Comparison of ENCODE assay signal across 27 cellular contexts in genomic region chr15:71153823-71154524, GRCh38. TPM values are rescaled to one million over a fixed set of nuclear protein-coding genes. Genes with fewer than 3 reads are reported as not detected.
DNase-seq lines count a peak whose midpoint lies in the region; ATAC-seq and TF ChIP-seq lines count a peak whose summit lies in the region.
"Had no signal": no experiment of that assay in that cellular context is flagged by ENCODE, and none has a peak within 500 bp of the region (broad histone marks: within the 10 kb centered on the region; RNA-seq: fewer than 3 reads in every experiment).

No MANE protein-coding gene starts in this region.

- H4K20me1 ChIP-seq in PC-3 (ENCODE audit: low read length) = no peaks in the 10 kb centered on the region

- BruUV-seq in PC-3 (replicated peaks; lab: Mats Ljungman, UMichigan) = no TSS peak

- no peaks in the 10 kb centered on the region for H3K27me3 ChIP-seq in PC-3 (ENCODE audit: low read length)
- H3K27me3 ChIP-seq: body of pancreas had no signal

- H3K4me1 Mint-ChIP-seq in endothelial cell (ENCODE audit: unreplicated experiment) = no peaks in the 10 kb centered on the region
- H3K4me1 Mint-ChIP-seq: activated naive CD8-positive, alpha-beta T cell treated with anti-CD3 and anti-CD28 coated beads, Interleukin-2, amount 10 ng/mL, durations not matched to agents 7 days and 5 days; immature natural killer cell; naive B cell had no signal

- H3K27me3 Mint-ChIP-seq in endothelial cell (ENCODE audit: unreplicated experiment) = peaks cover 2% of the 10 kb centered on the region
- H3K27me3 Mint-ChIP-seq: activated naive CD8-positive, alpha-beta T cell treated with anti-CD3 and anti-CD28 coated beads, Interleukin-2, amount 10 ng/mL, durations not matched to agents 7 days and 5 days; naive B cell had no signal

- H3K36me3 ChIP-seq in HEK293 (ENCODE audit: control insufficient read depth in 2 of 2, insufficient read depth in 1 of 2, low read length in 2 of 2) (no peaks in the 10 kb centered on the region; a peak in 1 of 3 replicates), PC-3 (ENCODE audit: low read depth, low read length) (peaks cover 23% of the 10 kb centered on the region)

- no peaks in the 10 kb centered on the region for H3K9me2 ChIP-seq in PC-3 (replicated peaks; ENCODE audit: low read length)

- CTCF ChIA-PET in HEK293 (lab: Yijun Ruan, JAX) = no interaction called here
- CTCF ChIA-PET in PC-3 (lab: Charles Lee) = no interaction called here

- intact Hi-C loops in PC-3 (cut with micrococcal nuclease) = no loop called here

- POLR2A ChIA-PET in HEK293 (lab: Yijun Ruan, JAX) = no interaction called here
- POLR2A ChIA-PET in PC-3 (lab: Charles Lee; ENCODE audit: unreplicated experiment) = no interaction called here

- no peak overlapping the region for H3K4me3 Mint-ChIP-seq in endothelial cell (ENCODE audit: unreplicated experiment)
- H3K4me3 Mint-ChIP-seq: activated naive CD8-positive, alpha-beta T cell treated with anti-CD3 and anti-CD28 coated beads, Interleukin-2, amount 10 ng/mL, durations not matched to agents 7 days and 5 days; immature natural killer cell; naive B cell; stimulated activated naive CD8-positive, alpha-beta T cell treated with anti-CD3 and anti-CD28 coated beads, Interleukin-15, Interleukin-2, amounts not matched to agents 100 ng/mL and 50 ng/mL, for 24 hours had no signal

- ATAC-seq in PC-3 = no peak
- ATAC-seq in esophagus mucosa = no peak
- ATAC-seq in GM19397 (IDR thresholded peaks at IDR 0.05; ENCODE audit: unreplicated experiment) = no peak
- ATAC-seq: body of pancreas, sciatic nerve had no signal

- no peak overlapping the region for H2AFZ ChIP-seq in PC-3 (ENCODE audit: low read length)

- TF ChIP-seq CTCF in HEK293 (tag by site-specific recombination; IDR thresholded peaks at IDR 0.05) = no peak
- no peak for TF ChIP-seq CTCF in PC-3 (conservative IDR thresholded peaks at IDR 0.05; ENCODE audit: low read depth, low read length)
- TF ChIP-seq CTCF in fibroblast of mammary gland (conservative IDR thresholded peaks at IDR 0.05; ENCODE audit: control insufficient read depth, insufficient read depth, low read depth, low read length) = no peak
- TF ChIP-seq CTCF in endothelial cell (IDR thresholded peaks at IDR 0.05; ENCODE audit: unreplicated experiment) = no peak

- no peaks in the 10 kb centered on the region for H3K9me3 Mint-ChIP-seq in endothelial cell (ENCODE audit: unreplicated experiment)
- H3K9me3 Mint-ChIP-seq: activated naive CD8-positive, alpha-beta T cell treated with anti-CD3 and anti-CD28 coated beads, Interleukin-2, amount 10 ng/mL, durations not matched to agents 7 days and 5 days; immature natural killer cell; stimulated activated naive CD8-positive, alpha-beta T cell treated with anti-CD3 and anti-CD28 coated beads, Interleukin-15, Interleukin-2, amounts not matched to agents 100 ng/mL and 50 ng/mL, for 24 hours had no signal

- H3K27ac ChIP-seq in HEK293 (ENCODE audit: extremely low read depth, low read depth, low read length) (no peak overlapping the region), PC-3 (ENCODE audit: low read length) (no peak overlapping the region)
- H3K27ac ChIP-seq: body of pancreas, SK-N-MC had no signal

- H3K79me2 ChIP-seq in PC-3 (ENCODE audit: low read length) = peaks cover under 1% of the 10 kb centered on the region; the same call in 1 of the 2 replicates

- H3K4me2 ChIP-seq in PC-3 (ENCODE audit: low read length) = no peak overlapping the region

- H3K9me3 ChIP-seq in HEK293 (ENCODE audit: control insufficient read depth, insufficient read depth, low read depth, low read length) (no peaks in the 10 kb centered on the region), PC-3 (ENCODE audit: low read length) (no peaks in the 10 kb centered on the region)
- H3K9me3 ChIP-seq: body of pancreas had no signal

- H3K9ac ChIP-seq in PC-3 (ENCODE audit: low read length) = no peak overlapping the region

- no peaks in the 10 kb centered on the region for H3F3A ChIP-seq in PC-3 (ENCODE audit: low read length, unreplicated experiment)

- H3K27ac Mint-ChIP-seq in endothelial cell (ENCODE audit: unreplicated experiment) = no peak overlapping the region
- H3K27ac Mint-ChIP-seq: activated naive CD8-positive, alpha-beta T cell treated with anti-CD3 and anti-CD28 coated beads, Interleukin-2, amount 10 ng/mL, durations not matched to agents 7 days and 5 days; naive B cell; stimulated activated naive CD8-positive, alpha-beta T cell treated with anti-CD3 and anti-CD28 coated beads, Interleukin-15, Interleukin-2, amounts not matched to agents 100 ng/mL and 50 ng/mL, for 24 hours had no signal

- H3K36me3 Mint-ChIP-seq in endothelial cell (ENCODE audit: low read depth, unreplicated experiment) = no peaks in the 10 kb centered on the region
- H3K36me3 Mint-ChIP-seq: activated naive CD8-positive, alpha-beta T cell treated with anti-CD3 and anti-CD28 coated beads, Interleukin-2, amount 10 ng/mL, durations not matched to agents 7 days and 5 days; immature natural killer cell; naive B cell had no signal

- H3K4me1 ChIP-seq in HEK293 (ENCODE audit: control insufficient read depth, insufficient read depth, low read length) (peaks cover 10% of the 10 kb centered on the region), PC-3 (ENCODE audit: insufficient read depth, low read length) (peaks cover 5% of the 10 kb centered on the region; the same call in 1 of the 2 replicates)

- H3K4me3 ChIP-seq in HEK293 (ENCODE audit: low read depth, low read length) (no peak overlapping the region), PC-3 (ENCODE audit: low read length) (no peak overlapping the region), fibroblast of mammary gland (ENCODE audit: control insufficient read depth, low read depth, low read length) (no peak overlapping the region)
- H3K4me3 ChIP-seq: body of pancreas, SK-N-MC had no signal

- DNase-seq in PC-3 = peak; percentile 22
- DNase-seq in fibroblast of mammary gland (ENCODE audit: low read depth) = peak; percentile 32
- DNase-seq in left kidney (ENCODE audit: low read depth, low spot score) = peak; percentile 28
- DNase-seq in stimulated activated CD4-positive, alpha-beta T cell treated with anti-CD3 and anti-CD28 coated beads, Interleukin-4, amount 100 ng/mL, for 1 hour = no peak
- DNase-seq in endothelial cell (ENCODE audit: low spot score) = no peak
- DNase-seq: activated CD4-positive, CD25-positive, alpha-beta regulatory T cell treated with anti-CD3 and anti-CD28 coated beads, Interleukin-2, amount 50 U/mL, for 72 hours; activated naive CD8-positive, alpha-beta T cell treated with anti-CD3 and anti-CD28 coated beads, Interleukin-2, amount 10 ng/mL, durations not matched to agents 7 days and 5 days; body of pancreas; COR-L47; dermis blood vessel endothelial cell; erythroblast; head of caudate nucleus; immature natural killer cell; Kasumi-1; naive B cell; NCI-H1092; NCI-H2081 treated with DMSO at 0.1 percent for 48 hours; NCI-H526 treated with DMSO at 0.1 percent for 48 hours; stimulated activated CD4-positive, alpha-beta T cell treated with anti-CD3 and anti-CD28 coated beads, Interleukin-1b, Interleukin-23, amount 100 ng/mL, for 48 hours; T1000 had no signal

TF ChIP-seq in HEK293, 187 proteins besides CTCF, POLR2A, EP300 and RAD21 (continues in another document):
- TF ChIP-seq ZNF112 (tag by site-specific recombination; IDR thresholded peaks at IDR 0.05) (no peak), REST (tag by site-specific recombination; IDR thresholded peaks at IDR 0.05) (no peak), ZSCAN18 (tag by site-specific recombination; IDR thresholded peaks at IDR 0.05) (no peak)

RNA-seq across cellular contexts. Expression of gene THSD4, which starts 38.7 kb away (rescaled TPM):
- total RNA-seq in PC-3 (2014; rRNA removed) = 29.0 and 39.3 TPM in 2 replicates
- total RNA-seq in esophagus mucosa = 121 TPM
- 0.92 TPM for total RNA-seq in endothelial cell (ENCODE audit: unreplicated experiment)
- total RNA-seq: activated naive CD8-positive, alpha-beta T cell treated with anti-CD3 and anti-CD28 coated beads, Interleukin-2, amount 10 ng/mL, durations not matched to agents 7 days and 5 days; OCI-LY7 had no signal

Comparison
In these comparisons a context has a peak if more than half of its experiments do, and no peak if none do; other contexts are left out.
1. DNase-seq: peak in PC-3 (single experiment), fibroblast of mammary gland (single experiment) and left kidney (single experiment); none in stimulated activated CD4-positive, alpha-beta T cell treated with anti-CD3 and anti-CD28 coated beads, Interleukin-4, amount 100 ng/mL, for 1 hour (single experiment) and endothelial cell (single experiment).
2. RNA of gene THSD4, which starts 38.7 kb away (total RNA-seq): 121 TPM in esophagus mucosa (single experiment) and 29.0 to 39.3 TPM in PC-3; 0.92 TPM in endothelial cell (single experiment); every median in the first group is over 10 times any median in the second.